9 cellular contexts compared by ENCODE assay signal in the genomic region with DNA sequence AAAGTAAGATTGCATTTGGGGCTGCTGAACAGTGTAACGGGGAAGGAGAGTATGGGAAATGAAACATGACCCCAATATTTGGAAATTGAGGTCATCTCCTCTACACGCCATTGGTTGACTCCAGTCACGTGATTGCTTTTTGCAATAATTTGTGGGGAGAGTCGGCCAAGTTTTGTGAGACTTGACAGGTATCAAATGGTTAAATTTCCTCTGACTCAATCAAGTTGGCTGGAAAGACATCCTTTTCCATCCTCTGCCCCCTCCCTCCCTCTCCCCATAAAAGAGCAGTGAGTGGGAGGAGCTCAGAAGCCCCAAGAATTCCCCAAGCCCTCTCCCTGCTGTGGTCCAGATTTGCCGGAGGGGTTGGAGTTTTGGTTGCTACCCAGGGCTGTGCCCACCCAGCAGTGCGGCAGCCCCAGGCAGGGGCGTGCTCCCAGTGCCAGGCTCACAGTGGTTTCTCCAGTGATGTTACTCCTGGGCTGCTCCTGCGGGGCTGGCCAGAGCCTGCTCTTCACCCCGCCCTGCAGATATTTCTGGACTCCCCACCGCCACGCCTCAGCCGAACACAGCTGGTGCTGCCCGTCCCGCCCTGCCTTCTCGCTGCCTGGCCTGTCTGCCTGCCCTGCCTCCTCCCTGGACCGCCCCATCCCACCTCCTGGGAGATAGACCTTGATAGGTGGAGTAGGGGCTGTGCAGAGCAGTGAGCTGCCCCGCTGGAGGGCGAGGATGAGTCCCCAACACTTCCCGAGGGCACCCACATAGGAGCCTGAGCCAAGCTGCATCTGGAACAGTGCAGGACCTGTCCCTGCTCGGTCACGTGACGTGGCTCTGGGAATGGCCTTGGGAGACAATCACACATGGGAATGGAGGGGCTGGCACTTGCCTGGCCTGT. TPM values are rescaled to one million over a fixed set of nuclear protein-coding genes. Genes with fewer than 3 reads are reported as not detected.
A peak's percentile ranks its signal among the peaks of the same experiment; 100 is the strongest.
DNase-seq lines count a peak whose midpoint lies in the region; ATAC-seq and TF ChIP-seq lines count a peak whose summit lies in the region.
"Had no signal": no experiment of that assay in that cellular context is flagged by ENCODE, and none has a peak within 500 bp of the region (broad histone marks: within the 10 kb centered on the region; RNA-seq: fewer than 3 reads in every experiment).

No MANE protein-coding gene starts in this region.

- POLR2A ChIA-PET in WTC11 (lab: Charles Lee) = no interaction called here

- no peak for TF ChIP-seq EP300 in sigmoid colon (IDR thresholded peaks at IDR 0.05)

- H3K4me1 ChIP-seq in sigmoid colon = peaks cover 0 to 70% (median 64%) of the 10 kb centered on the region in 4 donors

- H3K9me3 Mint-ChIP-seq in WTC11 = no peaks in the 10 kb centered on the region
- H3K9me3 Mint-ChIP-seq in activated naive CD4-positive, alpha-beta T cell treated with anti-CD3 and anti-CD28 coated beads, Interleukin-2, amount 50 U/mL, for 72 hours = no peaks in the 10 kb centered on the region
- no peaks in the 10 kb centered on the region for H3K9me3 Mint-ChIP-seq in activated naive CD8-positive, alpha-beta T cell treated with anti-CD3 and anti-CD28 coated beads, Interleukin-2, amount 50 U/mL, for 24 hours

- H3K27me3 ChIP-seq in sigmoid colon = no peaks in the 10 kb centered on the region

- peak overlapping the region; percentile 9 to 90 (median 78) for H3K4me3 ChIP-seq in sigmoid colon

- TF ChIP-seq CTCF in WTC11 (IDR thresholded peaks at IDR 0.05) (no peak), sigmoid colon (IDR thresholded peaks at IDR 0.05) (no peak)

- 24 to 58% methylated on average over 22 of the region's 22 CpGs for WGBS in sigmoid colon, 2 donors

- ATAC-seq in WTC11 (no peak), left cardiac atrium (peak; percentile 49 to 72)
- ATAC-seq in activated naive CD4-positive, alpha-beta T cell treated with anti-CD3 and anti-CD28 coated beads, Interleukin-2, amount 50 U/mL, for 72 hours = no peak
- no peak for ATAC-seq in activated naive CD8-positive, alpha-beta T cell treated with anti-CD3 and anti-CD28 coated beads, Interleukin-2, amount 50 U/mL, for 24 hours

- peaks cover 0 to 4% (median 0%) of the 10 kb centered on the region in 4 donors for H3K36me3 ChIP-seq in sigmoid colon

- H3K4me1 Mint-ChIP-seq in WTC11 = peaks cover 34% of the 10 kb centered on the region
- peaks cover 3% of the 10 kb centered on the region for H3K4me1 Mint-ChIP-seq in activated naive CD8-positive, alpha-beta T cell treated with anti-CD3 and anti-CD28 coated beads, Interleukin-2, amount 50 U/mL, for 24 hours

- DNase-seq in ELR (ENCODE audit: low read depth) = peak; percentile 96
- no peak for DNase-seq in WTC11 (ENCODE audit: low spot score)
- DNase-seq in left cardiac atrium = peak; percentile 78
- peak; percentile 93 for DNase-seq in sigmoid colon
- DNase-seq in NCI-H128 (lab: John Stamatoyannopoulos, UW; ENCODE audit: unreplicated experiment) = no peak
- no peak for DNase-seq in activated naive CD4-positive, alpha-beta T cell treated with anti-CD3 and anti-CD28 coated beads, Interleukin-2, amount 50 U/mL, for 72 hours (ENCODE audit: low spot score in 2 of 2)
- no peak for DNase-seq in activated naive CD8-positive, alpha-beta T cell treated with anti-CD3 and anti-CD28 coated beads, Interleukin-2, amount 50 U/mL, for 24 hours
- DNase-seq in GF-D8 (lab: John Stamatoyannopoulos, UW) = no peak
- DNase-seq: Kasumi-1 had no signal

- H3K9me3 ChIP-seq in sigmoid colon = no peaks in the 10 kb centered on the region

- H3K27ac Mint-ChIP-seq in WTC11 = no peak overlapping the region
- H3K27ac Mint-ChIP-seq in activated naive CD4-positive, alpha-beta T cell treated with anti-CD3 and anti-CD28 coated beads, Interleukin-2, amount 50 U/mL, for 72 hours = no peak overlapping the region
- H3K27ac Mint-ChIP-seq in activated naive CD8-positive, alpha-beta T cell treated with anti-CD3 and anti-CD28 coated beads, Interleukin-2, amount 50 U/mL, for 24 hours = no peak overlapping the region

- H3K27ac ChIP-seq in sigmoid colon = peak overlapping the region; percentile 87 to 98 (median 96)

- TF ChIP-seq POLR2A in sigmoid colon (IDR thresholded peaks at IDR 0.05) = no peak

- peaks cover 15% of the 10 kb centered on the region for H3K27me3 Mint-ChIP-seq in WTC11 (ENCODE audit: low read depth)
- peaks cover 20% of the 10 kb centered on the region for H3K27me3 Mint-ChIP-seq in activated naive CD8-positive, alpha-beta T cell treated with anti-CD3 and anti-CD28 coated beads, Interleukin-2, amount 50 U/mL, for 24 hours

- H3K4me3 Mint-ChIP-seq in WTC11 = no peak overlapping the region
- H3K4me3 Mint-ChIP-seq in activated naive CD8-positive, alpha-beta T cell treated with anti-CD3 and anti-CD28 coated beads, Interleukin-2, amount 50 U/mL, for 24 hours = no peak overlapping the region

- intact Hi-C loops in left cardiac atrium (cut with DNase I) = no loop called here
- intact Hi-C loops in sigmoid colon (cut with DNase I) = loop anchor here (2.0 to 10.0 kb wide), 3 partner anchors 92 to 620 kb away; a partner anchor contains a TSS

- no peaks in the 10 kb centered on the region for H3K36me3 Mint-ChIP-seq in WTC11
- no peaks in the 10 kb centered on the region for H3K36me3 Mint-ChIP-seq in activated naive CD4-positive, alpha-beta T cell treated with anti-CD3 and anti-CD28 coated beads, Interleukin-2, amount 50 U/mL, for 72 hours
- H3K36me3 Mint-ChIP-seq in activated naive CD8-positive, alpha-beta T cell treated with anti-CD3 and anti-CD28 coated beads, Interleukin-2, amount 50 U/mL, for 24 hours (ENCODE audit: low read depth) = no peaks in the 10 kb centered on the region

- CTCF ChIA-PET in WTC11 (lab: Charles Lee) = interaction anchor here (0.6 to 2.2 kb wide), 3 partner anchors 46 to 202 kb away, joined by 3 to 8 read pairs (median 3); no protein-coding TSS in a partner anchor

TF ChIP-seq in WTC11, 78 proteins besides CTCF, POLR2A, EP300 and RAD21:
- TF ChIP-seq, protein P1, sequence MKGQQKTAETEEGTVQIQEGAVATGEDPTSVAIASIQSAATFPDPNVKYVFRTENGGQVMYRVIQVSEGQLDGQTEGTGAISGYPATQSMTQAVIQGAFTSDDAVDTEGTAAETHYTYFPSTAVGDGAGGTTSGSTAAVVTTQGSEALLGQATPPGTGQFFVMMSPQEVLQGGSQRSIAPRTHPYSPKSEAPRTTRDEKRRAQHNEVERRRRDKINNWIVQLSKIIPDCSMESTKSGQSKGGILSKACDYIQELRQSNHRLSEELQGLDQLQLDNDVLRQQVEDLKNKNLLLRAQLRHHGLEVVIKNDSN (CRISPR knock-in tag; IDR thresholded peaks at IDR 0.05) = peak; percentile 39; the same call in 1 of the 2 replicates
- TF ChIP-seq NFYB (CRISPR knock-in tag; conservative IDR thresholded peaks at IDR 0.05; ENCODE audit: low read depth) (peak; percentile 48), NR2C2 (CRISPR knock-in tag; IDR thresholded peaks at IDR 0.05) (no peak), EMX1 (CRISPR knock-in tag; IDR thresholded peaks at IDR 0.05) (no peak)
- TF ChIP-seq, protein P2, sequence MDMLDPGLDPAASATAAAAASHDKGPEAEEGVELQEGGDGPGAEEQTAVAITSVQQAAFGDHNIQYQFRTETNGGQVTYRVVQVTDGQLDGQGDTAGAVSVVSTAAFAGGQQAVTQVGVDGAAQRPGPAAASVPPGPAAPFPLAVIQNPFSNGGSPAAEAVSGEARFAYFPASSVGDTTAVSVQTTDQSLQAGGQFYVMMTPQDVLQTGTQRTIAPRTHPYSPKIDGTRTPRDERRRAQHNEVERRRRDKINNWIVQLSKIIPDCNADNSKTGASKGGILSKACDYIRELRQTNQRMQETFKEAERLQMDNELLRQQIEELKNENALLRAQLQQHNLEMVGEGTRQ (CRISPR knock-in tag; IDR thresholded peaks at IDR 0.05) = peak; percentile 78
- TF ChIP-seq, protein P3, sequence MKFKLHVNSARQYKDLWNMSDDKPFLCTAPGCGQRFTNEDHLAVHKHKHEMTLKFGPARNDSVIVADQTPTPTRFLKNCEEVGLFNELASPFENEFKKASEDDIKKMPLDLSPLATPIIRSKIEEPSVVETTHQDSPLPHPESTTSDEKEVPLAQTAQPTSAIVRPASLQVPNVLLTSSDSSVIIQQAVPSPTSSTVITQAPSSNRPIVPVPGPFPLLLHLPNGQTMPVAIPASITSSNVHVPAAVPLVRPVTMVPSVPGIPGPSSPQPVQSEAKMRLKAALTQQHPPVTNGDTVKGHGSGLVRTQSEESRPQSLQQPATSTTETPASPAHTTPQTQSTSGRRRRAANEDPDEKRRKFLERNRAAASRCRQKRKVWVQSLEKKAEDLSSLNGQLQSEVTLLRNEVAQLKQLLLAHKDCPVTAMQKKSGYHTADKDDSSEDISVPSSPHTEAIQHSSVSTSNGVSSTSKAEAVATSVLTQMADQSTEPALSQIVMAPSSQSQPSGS (CRISPR knock-in tag; IDR thresholded peaks at IDR 0.05; ENCODE audit: borderline replicate concordance, low read depth) = no peak
- TF ChIP-seq, protein P4, sequence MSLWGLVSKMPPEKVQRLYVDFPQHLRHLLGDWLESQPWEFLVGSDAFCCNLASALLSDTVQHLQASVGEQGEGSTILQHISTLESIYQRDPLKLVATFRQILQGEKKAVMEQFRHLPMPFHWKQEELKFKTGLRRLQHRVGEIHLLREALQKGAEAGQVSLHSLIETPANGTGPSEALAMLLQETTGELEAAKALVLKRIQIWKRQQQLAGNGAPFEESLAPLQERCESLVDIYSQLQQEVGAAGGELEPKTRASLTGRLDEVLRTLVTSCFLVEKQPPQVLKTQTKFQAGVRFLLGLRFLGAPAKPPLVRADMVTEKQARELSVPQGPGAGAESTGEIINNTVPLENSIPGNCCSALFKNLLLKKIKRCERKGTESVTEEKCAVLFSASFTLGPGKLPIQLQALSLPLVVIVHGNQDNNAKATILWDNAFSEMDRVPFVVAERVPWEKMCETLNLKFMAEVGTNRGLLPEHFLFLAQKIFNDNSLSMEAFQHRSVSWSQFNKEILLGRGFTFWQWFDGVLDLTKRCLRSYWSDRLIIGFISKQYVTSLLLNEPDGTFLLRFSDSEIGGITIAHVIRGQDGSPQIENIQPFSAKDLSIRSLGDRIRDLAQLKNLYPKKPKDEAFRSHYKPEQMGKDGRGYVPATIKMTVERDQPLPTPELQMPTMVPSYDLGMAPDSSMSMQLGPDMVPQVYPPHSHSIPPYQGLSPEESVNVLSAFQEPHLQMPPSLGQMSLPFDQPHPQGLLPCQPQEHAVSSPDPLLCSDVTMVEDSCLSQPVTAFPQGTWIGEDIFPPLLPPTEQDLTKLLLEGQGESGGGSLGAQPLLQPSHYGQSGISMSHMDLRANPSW (CRISPR knock-in tag; conservative IDR thresholded peaks at IDR 0.05; ENCODE audit: low read depth) = no peak
TF ChIP-seq in WTC11: peak in this region for 3.

RNA-seq across cellular contexts. Expression of a gene that starts 3.4 kb away (rescaled TPM):
- total RNA-seq in WTC11 (2021) (13.5 to 17.7 TPM (median 16.4 TPM) in 3 replicates), left cardiac atrium (10 to 100 TPM; 29.8 to 35.2 TPM), sigmoid colon (100 to 1,000 TPM in 1 of 4 donors, 10 to 100 TPM in 3; 24.2 to 168 (median 59.4) TPM)
- 10 to 100 TPM in 1 of 3 donors, 1 to 10 TPM in 2; 4.2 to 13.2 (median 4.4) TPM for polyA plus RNA-seq in sigmoid colon
- under 1 TPM; 0.04 to 0.18 TPM for total RNA-seq in activated naive CD4-positive, alpha-beta T cell treated with anti-CD3 and anti-CD28 coated beads, Interleukin-2, amount 50 U/mL, for 72 hours

Comparison
In these comparisons a context has a peak if more than half of its experiments do, and no peak if none do; other contexts are left out.
1. DNase-seq: peak in ELR (single experiment), left cardiac atrium (single experiment) and sigmoid colon (single experiment); none in WTC11 (single experiment), NCI-H128 (single experiment), activated naive CD4-positive, alpha-beta T cell treated with anti-CD3 and anti-CD28 coated beads, Interleukin-2, amount 50 U/mL, for 72 hours (0 of 2), activated naive CD8-positive, alpha-beta T cell treated with anti-CD3 and anti-CD28 coated beads, Interleukin-2, amount 50 U/mL, for 24 hours (single experiment) and GF-D8 (single experiment).
2. ATAC-seq: peak in left cardiac atrium (2 of 2); none in WTC11 (single experiment), activated naive CD4-positive, alpha-beta T cell treated with anti-CD3 and anti-CD28 coated beads, Interleukin-2, amount 50 U/mL, for 72 hours (0 of 2) and activated naive CD8-positive, alpha-beta T cell treated with anti-CD3 and anti-CD28 coated beads, Interleukin-2, amount 50 U/mL, for 24 hours (single experiment).
3. RNA of a gene that starts 3.4 kb away (total RNA-seq): 24.2 to 168 TPM in sigmoid colon, 29.8 to 35.2 TPM in left cardiac atrium and 13.5 to 17.7 TPM in WTC11; 0.04 to 0.18 TPM in activated naive CD4-positive, alpha-beta T cell treated with anti-CD3 and anti-CD28 coated beads, Interleukin-2, amount 50 U/mL, for 72 hours; every median in the first group is over 10 times any median in the second.